In the genomic region with DNA sequence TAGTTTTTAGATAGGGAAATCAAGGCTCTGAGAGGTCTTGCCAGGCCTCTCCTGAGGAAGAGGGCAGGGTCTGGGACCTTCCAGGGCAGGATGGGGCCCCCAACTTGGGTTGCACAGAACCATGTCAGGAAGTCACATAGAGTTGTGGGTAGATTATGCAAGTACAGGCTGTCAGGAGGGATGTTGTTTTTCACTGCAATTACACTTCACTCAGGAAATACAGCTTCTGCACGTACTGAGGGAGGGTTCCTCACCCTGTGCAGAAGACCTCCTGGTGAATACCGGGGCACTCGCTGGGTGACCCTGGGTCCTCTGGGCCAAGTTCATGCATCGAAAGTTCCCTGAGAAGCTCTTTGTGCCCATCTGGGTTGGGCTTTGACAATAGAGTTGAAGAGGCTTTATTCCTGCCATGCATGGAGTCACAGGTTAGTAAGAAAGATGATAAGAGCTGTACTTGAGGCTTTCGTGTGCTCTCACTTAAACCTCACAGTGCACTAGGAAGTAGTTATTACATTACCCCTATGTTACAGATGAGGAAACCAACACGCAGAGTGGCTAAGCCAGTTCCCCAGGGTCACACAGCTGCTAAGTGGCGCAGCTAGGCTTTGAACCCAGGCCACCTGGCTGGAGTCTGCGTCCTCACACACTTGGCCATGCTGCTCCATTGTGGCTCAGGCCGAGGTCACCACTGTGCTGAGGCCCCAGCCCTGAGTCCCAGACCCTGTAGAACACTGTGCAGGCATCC, we compare ENCODE assay signal across 1 cellular context.
TF ChIP-seq lines count a peak whose summit lies in the region.

No MANE protein-coding gene starts in this region.

TF ChIP-seq in SK-N-SH treated with all-trans-retinoic acid at 6 μM for 48 hours, 23 proteins besides CTCF, POLR2A, EP300 and RAD21 (continued from another document):
- TF ChIP-seq, protein P1, sequence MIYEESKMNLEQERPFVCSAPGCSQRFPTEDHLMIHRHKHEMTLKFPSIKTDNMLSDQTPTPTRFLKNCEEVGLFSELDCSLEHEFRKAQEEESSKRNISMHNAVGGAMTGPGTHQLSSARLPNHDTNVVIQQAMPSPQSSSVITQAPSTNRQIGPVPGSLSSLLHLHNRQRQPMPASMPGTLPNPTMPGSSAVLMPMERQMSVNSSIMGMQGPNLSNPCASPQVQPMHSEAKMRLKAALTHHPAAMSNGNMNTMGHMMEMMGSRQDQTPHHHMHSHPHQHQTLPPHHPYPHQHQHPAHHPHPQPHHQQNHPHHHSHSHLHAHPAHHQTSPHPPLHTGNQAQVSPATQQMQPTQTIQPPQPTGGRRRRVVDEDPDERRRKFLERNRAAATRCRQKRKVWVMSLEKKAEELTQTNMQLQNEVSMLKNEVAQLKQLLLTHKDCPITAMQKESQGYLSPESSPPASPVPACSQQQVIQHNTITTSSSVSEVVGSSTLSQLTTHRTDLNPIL (CRISPR knock-in tag; IDR thresholded peaks at IDR 0.05; ENCODE audit: low read depth), result no peak
- TF ChIP-seq, protein P2, sequence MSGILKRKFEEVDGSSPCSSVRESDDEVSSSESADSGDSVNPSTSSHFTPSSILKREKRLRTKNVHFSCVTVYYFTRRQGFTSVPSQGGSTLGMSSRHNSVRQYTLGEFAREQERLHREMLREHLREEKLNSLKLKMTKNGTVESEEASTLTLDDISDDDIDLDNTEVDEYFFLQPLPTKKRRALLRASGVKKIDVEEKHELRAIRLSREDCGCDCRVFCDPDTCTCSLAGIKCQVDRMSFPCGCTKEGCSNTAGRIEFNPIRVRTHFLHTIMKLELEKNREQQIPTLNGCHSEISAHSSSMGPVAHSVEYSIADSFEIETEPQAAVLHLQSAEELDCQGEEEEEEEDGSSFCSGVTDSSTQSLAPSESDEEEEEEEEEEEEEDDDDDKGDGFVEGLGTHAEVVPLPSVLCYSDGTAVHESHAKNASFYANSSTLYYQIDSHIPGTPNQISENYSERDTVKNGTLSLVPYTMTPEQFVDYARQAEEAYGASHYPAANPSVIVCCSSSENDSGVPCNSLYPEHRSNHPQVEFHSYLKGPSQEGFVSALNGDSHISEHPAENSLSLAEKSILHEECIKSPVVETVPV (CRISPR knock-in tag; IDR thresholded peaks at IDR 0.05), result no peak
- TF ChIP-seq GLIS3 (CRISPR knock-in tag; IDR thresholded peaks at IDR 0.05), result no peak
- no peak for TF ChIP-seq SNAI2 (CRISPR knock-in tag; IDR thresholded peaks at IDR 0.05)
- no peak for TF ChIP-seq RARB (CRISPR knock-in tag; IDR thresholded peaks at IDR 0.05)
- no peak for TF ChIP-seq ZNF8 (CRISPR knock-in tag; IDR thresholded peaks at IDR 0.05)
- no peak for TF ChIP-seq TCF4 (CRISPR knock-in tag; IDR thresholded peaks at IDR 0.05; ENCODE audit: borderline replicate concordance)
- TF ChIP-seq ZC3H10 (CRISPR knock-in tag; IDR thresholded peaks at IDR 0.05), result no peak
- no peak for TF ChIP-seq PATZ1 (CRISPR knock-in tag; IDR thresholded peaks at IDR 0.05; ENCODE audit: borderline replicate concordance)
- TF ChIP-seq ARNTL (CRISPR knock-in tag; IDR thresholded peaks at IDR 0.05; ENCODE audit: borderline replicate concordance, low read depth), result no peak
- no peak for TF ChIP-seq ZNF565 (CRISPR knock-in tag; conservative IDR thresholded peaks at IDR 0.05; ENCODE audit: low read depth)
- TF ChIP-seq ESRRG (CRISPR knock-in tag; IDR thresholded peaks at IDR 0.05), result no peak
